Comparison of ENCODE assay signal across 8 cellular contexts in the genomic region with DNA sequence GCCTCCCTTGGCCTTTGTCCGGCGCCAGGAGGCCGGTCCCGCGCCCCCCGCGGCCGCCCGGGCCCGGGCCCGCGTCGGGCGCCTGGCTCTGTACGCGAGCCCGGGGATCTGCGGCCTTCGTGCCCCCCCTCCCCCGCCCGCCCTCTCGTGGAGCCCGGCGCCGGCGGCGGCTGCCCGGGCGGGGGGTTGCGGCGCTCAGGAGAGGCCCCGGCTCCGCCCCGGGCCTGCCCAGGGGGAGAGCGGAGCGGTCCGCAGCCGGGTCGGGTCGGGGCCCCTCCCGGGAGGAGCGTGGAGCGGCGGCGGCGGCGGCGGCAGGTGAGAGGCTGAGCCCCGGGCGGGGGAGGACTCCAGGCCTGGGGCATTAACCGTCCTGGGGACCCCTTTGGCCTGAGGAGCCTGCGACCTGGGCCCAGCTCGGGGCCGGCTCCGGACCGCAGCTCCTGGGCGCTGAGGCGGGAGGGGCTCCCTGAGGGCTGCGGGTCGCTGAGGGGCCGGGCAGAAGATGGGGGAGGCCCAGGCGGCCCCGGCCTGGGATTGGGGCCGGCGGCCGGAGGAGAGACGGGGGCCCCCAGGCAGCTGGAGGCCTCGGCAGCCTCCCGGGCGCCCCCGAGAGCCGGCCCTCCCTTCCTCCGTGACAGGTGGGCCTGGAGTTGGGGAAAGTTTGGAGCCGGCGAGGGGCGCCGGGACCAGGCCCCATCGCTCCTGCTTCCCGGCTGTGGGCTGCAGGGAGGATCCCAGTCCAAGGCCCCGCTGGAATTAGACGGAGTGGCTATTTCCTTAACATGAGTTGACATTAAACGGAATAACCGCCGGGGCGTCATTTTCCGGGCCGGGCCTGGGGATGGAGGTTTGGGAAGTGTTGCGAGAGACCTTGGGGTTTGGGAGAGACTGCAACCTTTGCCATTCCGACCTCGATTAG. TPM values are rescaled to one million over a fixed set of nuclear protein-coding genes. Genes with fewer than 3 reads are reported as not detected.
DNase-seq lines count a peak whose midpoint lies in the region; ATAC-seq and TF ChIP-seq lines count a peak whose summit lies in the region.
"Not testable (repeated sequence)": the region's sequence is repeated elsewhere in the genome, so short reads cannot be mapped to it uniquely, and the experiment has no call there.

No MANE protein-coding gene starts in this region.

- TF ChIP-seq EP300 in esophagus muscularis mucosa (IDR thresholded peaks at IDR 0.05) = not testable (repeated sequence)

- not testable (repeated sequence) for H3K4me1 ChIP-seq in CD4-positive, CD25-positive, alpha-beta regulatory T cell (ENCODE audit: control insufficient read depth, insufficient read depth, low read length, poor library complexity, severe bottlenecking); SJCRH30
- H3K4me1 ChIP-seq in esophagus muscularis mucosa = peaks cover 31 to 56% (median 54%) of the 10 kb centered on the region in 4 donors

- H3K4me1 Mint-ChIP-seq in CD4-positive, CD25-positive, alpha-beta regulatory T cell = peaks cover 15 to 52% (median 36%) of the 10 kb centered on the region in 4 donors

- not testable (repeated sequence) for H3K9me3 ChIP-seq in CD4-positive, CD25-positive, alpha-beta regulatory T cell (ENCODE audit: control insufficient read depth in 2 of 2, low read length in 2 of 2); SJCRH30 (replicated peaks); esophagus muscularis mucosa

- TF ChIP-seq POLR2A in esophagus muscularis mucosa (IDR thresholded peaks at IDR 0.05; ENCODE audit: low read depth) = not testable (repeated sequence)

- peak overlapping the region; percentile 91 to 95 (median 94) for H3K4me3 Mint-ChIP-seq in CD4-positive, CD25-positive, alpha-beta regulatory T cell

- H3K27me3 ChIP-seq in CD4-positive, CD25-positive, alpha-beta regulatory T cell (ENCODE audit: control insufficient read depth, insufficient read depth, low read length); SJCRH30; esophagus muscularis mucosa: not testable (repeated sequence)

- peak overlapping the region; percentile 66 for H3K4me3 ChIP-seq in CD4-positive, CD25-positive, alpha-beta regulatory T cell (ENCODE audit: low read depth, low read length)
- H3K4me3 ChIP-seq in SJCRH30 (peak overlapping the region; percentile 100), esophagus muscularis mucosa (peak overlapping the region; percentile 66 to 88 (median 86))

- H3K36me3 ChIP-seq in CD4-positive, CD25-positive, alpha-beta regulatory T cell (ENCODE audit: control insufficient read depth, insufficient read depth, low read length); SJCRH30: not testable (repeated sequence)
- peaks cover 0 to 20% (median 8%) of the 10 kb centered on the region in 4 donors for H3K36me3 ChIP-seq in esophagus muscularis mucosa

- H3K36me3 Mint-ChIP-seq in CD4-positive, CD25-positive, alpha-beta regulatory T cell = not testable (repeated sequence)

- H3K27ac ChIP-seq in CD4-positive, CD25-positive, alpha-beta regulatory T cell (ENCODE audit: insufficient read depth, low read length, poor library complexity, severe bottlenecking) = peak overlapping the region; percentile 72
- H3K27ac ChIP-seq in SJCRH30 = peak overlapping the region; percentile 98
- peak overlapping the region; percentile 90 to 98 (median 98) for H3K27ac ChIP-seq in esophagus muscularis mucosa (replicated peaks in 1 of 4)

- TF ChIP-seq CTCF in GM20000 (IDR thresholded peaks at IDR 0.05; ENCODE audit: extremely low read depth, missing control alignments); esophagus muscularis mucosa (IDR thresholded peaks at IDR 0.05): not testable (repeated sequence)

- peak in 2 of 3 donors; percentile 31 to 39 for DNase-seq in CD4-positive, CD25-positive, alpha-beta regulatory T cell
- peak; percentile 53 for DNase-seq in GM20000 (ENCODE audit: low spot score)
- DNase-seq in SJCRH30 = peak; percentile 46 to 61
- DNase-seq in activated gamma-delta T cell (lab: John Stamatoyannopoulos, UW) = peak; percentile 54
- DNase-seq in esophagus muscularis mucosa (ENCODE audit: extremely low spot score) = not testable (repeated sequence)
- DNase-seq in mesenteric fat pad (ENCODE audit: low spot score) = peak; percentile 91
- DNase-seq in stimulated activated CD4-positive, alpha-beta T cell treated with anti-CD3 and anti-CD28 coated beads, Interleukin-2, amount 100 ng/mL, for 48 hours = peak; percentile 28

- intact Hi-C loops in esophagus muscularis mucosa (cut with DNase I) = not testable (repeated sequence)

- WGBS in esophagus muscularis mucosa = 0% methylated on average over 12 of the region's 90 CpGs

- peak; percentile 29 to 37 for ATAC-seq in CD4-positive, CD25-positive, alpha-beta regulatory T cell (ENCODE audit: low read depth in 2 of 2)
- peak; percentile 43 for ATAC-seq in HG03432 (IDR thresholded peaks at IDR 0.05; ENCODE audit: unreplicated experiment)

- not testable (repeated sequence) for H3K27me3 Mint-ChIP-seq in CD4-positive, CD25-positive, alpha-beta regulatory T cell

- peak overlapping the region; percentile 94 to 98 (median 97) for H3K27ac Mint-ChIP-seq in CD4-positive, CD25-positive, alpha-beta regulatory T cell

- H3K9me3 Mint-ChIP-seq in CD4-positive, CD25-positive, alpha-beta regulatory T cell = not testable (repeated sequence)

RNA-seq across cellular contexts. Expression of a gene that starts 0.6 kb away (rescaled TPM):
- total RNA-seq in CD4-positive, CD25-positive, alpha-beta regulatory T cell = 89.5 TPM
- polyA plus RNA-seq in CD4-positive, CD25-positive, alpha-beta regulatory T cell = 10 to 100 TPM in 2 of 4 donors, 1 to 10 TPM in 2; 6.9 to 13.4 (median 10.2) TPM
- 51.0 and 59.5 TPM in 2 replicates for total RNA-seq in SJCRH30 (2014; rRNA removed; shearing (Covaris generic))
- 10 to 100 TPM; 35.3 to 43.2 (median 38.3) TPM for total RNA-seq in esophagus muscularis mucosa
- total RNA-seq in mesenteric fat pad = 44.5 TPM

RNA-seq across cellular contexts. Expression of a gene that starts 55.5 kb away (rescaled TPM):
- total RNA-seq in CD4-positive, CD25-positive, alpha-beta regulatory T cell = 10.4 TPM
- 10 to 100 TPM; 10.6 to 12.9 (median 12.4) TPM for polyA plus RNA-seq in CD4-positive, CD25-positive, alpha-beta regulatory T cell
- 30.1 and 33.8 TPM in 2 replicates for total RNA-seq in SJCRH30 (2014; rRNA removed; shearing (Covaris generic))
- total RNA-seq in esophagus muscularis mucosa = 10 to 100 TPM; 12.2 to 14.3 (median 13.5) TPM
- total RNA-seq in mesenteric fat pad = 17.4 TPM
